ENCODE assay signal across 26 cellular contexts in the genomic region with DNA sequence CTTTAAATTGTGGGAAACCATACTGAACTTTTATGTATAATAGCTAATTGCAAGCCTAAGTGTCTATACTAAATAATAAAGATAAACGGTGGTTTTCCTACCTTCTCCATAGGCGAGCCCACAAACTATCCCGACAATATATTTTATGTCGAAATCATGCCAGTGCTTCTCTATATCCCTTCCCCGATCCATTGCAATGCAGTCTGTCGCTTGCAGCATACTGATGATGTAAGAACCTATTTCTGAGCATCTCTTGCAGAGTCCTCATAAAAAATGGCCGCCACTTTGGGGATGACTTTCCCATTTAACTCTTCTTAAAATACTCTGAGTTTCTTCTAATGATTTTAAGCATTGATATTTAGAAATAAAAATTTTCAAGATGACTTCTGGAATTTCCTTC.
"Had no signal": no experiment of that assay in that cellular context is flagged by ENCODE, and none has a peak within 500 bp of the region (broad histone marks: within the 10 kb centered on the region; RNA-seq: fewer than 3 reads in every experiment).

No MANE protein-coding gene starts in this region.

- H3K4me1 ChIP-seq: colonic mucosa, esophagus squamous epithelium, gastrocnemius medialis, left lung, lower lobe of right lung had no signal

- H3K9me3 ChIP-seq: colonic mucosa, esophagus squamous epithelium, gastrocnemius medialis, heart right ventricle, left lung, lower lobe of right lung, mucosa of descending colon had no signal

- ATAC-seq: effector memory CD8-positive, alpha-beta T cell; gastrocnemius medialis; heart right ventricle; left cardiac atrium; left lung; left ventricle myocardium superior; lower lobe of right lung; mucosa of descending colon had no signal

- H3K4me3 ChIP-seq: colonic mucosa, esophagus squamous epithelium, gastrocnemius medialis, heart right ventricle, left lung, lower lobe of right lung, mucosa of descending colon had no signal

- H3K27me3 ChIP-seq: colonic mucosa, esophagus squamous epithelium, gastrocnemius medialis, heart right ventricle, left lung had no signal

- H3K4me1 Mint-ChIP-seq: naive B cell had no signal

- H3K36me3 Mint-ChIP-seq: mesothelial cell of epicardium, naive B cell had no signal

- H3K27ac ChIP-seq: colonic mucosa, epithelial cell of prostate, esophagus squamous epithelium, gastrocnemius medialis, heart right ventricle, left lung, lower lobe of right lung had no signal

- H3K4me3 Mint-ChIP-seq: dendritic cell treated with granulocyte-macrophage colony-stimulating factor and Interleukin-4, amounts not matched to agents 40 ng/mL and 50 ng/mL, for 4 days; effector memory CD8-positive, alpha-beta T cell; endodermal cell; mesothelial cell of epicardium; naive B cell had no signal

- FAIRE-seq: endometrium, islet of Langerhans, keratinocyte had no signal

- H3K27ac Mint-ChIP-seq: dendritic cell treated with granulocyte-macrophage colony-stimulating factor and Interleukin-4, amounts not matched to agents 40 ng/mL and 50 ng/mL, for 4 days; effector memory CD8-positive, alpha-beta T cell; endodermal cell; mesothelial cell of epicardium; naive B cell had no signal

- DNase-seq: colonic mucosa; cortex of kidney; effector CD8-positive, alpha-beta T cell; effector memory CD8-positive, alpha-beta T cell; endodermal cell; esophagus squamous epithelium; foreskin fibroblast; foreskin melanocyte; gastrocnemius medialis; glutamatergic neuron; head of caudate nucleus; heart right ventricle; hippocampal formation; left cardiac atrium; left lung; left ventricle myocardium superior; lower lobe of right lung; mesenchymal stem cell; mucosa of descending colon; naive B cell had no signal

- H3K36me3 ChIP-seq: colonic mucosa, esophagus squamous epithelium, gastrocnemius medialis, heart right ventricle, left lung, lower lobe of right lung had no signal

- H3K9me3 Mint-ChIP-seq: dendritic cell treated with granulocyte-macrophage colony-stimulating factor and Interleukin-4, amounts not matched to agents 40 ng/mL and 50 ng/mL, for 4 days; effector memory CD8-positive, alpha-beta T cell; endodermal cell had no signal
